Comparison of ENCODE assay signal across 8 cellular contexts in the genomic region with DNA sequence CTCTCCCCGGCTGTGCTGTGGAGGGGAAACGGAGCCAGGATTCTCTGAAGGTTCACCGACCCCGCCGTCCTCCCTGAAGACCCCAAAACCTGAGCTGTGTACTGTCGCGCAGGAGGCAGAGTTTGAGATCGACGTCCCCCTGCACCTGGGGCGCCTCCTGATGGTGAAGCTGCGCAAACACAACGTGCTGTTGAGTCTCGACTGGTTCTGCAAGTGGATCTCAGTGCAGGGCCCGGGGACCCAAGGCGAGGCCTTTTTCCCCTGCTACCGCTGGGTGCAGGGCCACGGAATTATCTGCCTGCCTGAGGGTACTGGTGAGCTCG.
DNase-seq lines count a peak whose midpoint lies in the region; ATAC-seq and TF ChIP-seq lines count a peak whose summit lies in the region.

No MANE protein-coding gene starts in this region.

- DNase-seq in AG20443 (ENCODE audit: low spot score) = peak; percentile 46
- DNase-seq in H7 = peak; percentile 91
- DNase-seq in astrocyte of the spinal cord (ENCODE audit: low read depth, low spot score) = no peak
- DNase-seq in left lobe of liver (ENCODE audit: low spot score) = no peak
- DNase-seq in OCI-M1 (lab: John Stamatoyannopoulos, UW) = no peak
- no peak for DNase-seq in SW480 (ENCODE audit: low spot score)
- no peak for DNase-seq in NCI-H2107 (lab: John Stamatoyannopoulos, UW)

- H3K27me3 ChIP-seq in H7 (ENCODE audit: control insufficient read depth, insufficient read depth, low read length) = peaks cover 21% of the 10 kb centered on the region

- in situ Hi-C loops in astrocyte of the spinal cord (cut with HindIII; ENCODE audit: low sequenced_read_pairs) = no loop called here

- TF ChIP-seq CTCF in astrocyte of the spinal cord (IDR thresholded peaks at IDR 0.05; ENCODE audit: low read depth, low read length) = peak; percentile 52

- ATAC-seq in left lobe of liver = peak; percentile 65
- no peak for ATAC-seq in HG02763 (IDR thresholded peaks at IDR 0.05; ENCODE audit: unreplicated experiment)

- H3K4me3 ChIP-seq in H7 (ENCODE audit: insufficient read depth, low read depth, low read length) (peak overlapping the region; percentile 42), astrocyte of the spinal cord (ENCODE audit: low read depth, low read length) (no peak overlapping the region)

- H3K36me3 ChIP-seq in H7 (replicated peaks; ENCODE audit: control insufficient read depth, insufficient read depth, low read length) = peaks cover 8% of the 10 kb centered on the region

Comparison
In these comparisons a context has a peak if more than half of its experiments do, and no peak if none do; other contexts are left out.
1. DNase-seq: peak in AG20443 (single experiment) and H7 (single experiment); none in astrocyte of the spinal cord (single experiment), left lobe of liver (single experiment), OCI-M1 (single experiment), SW480 (single experiment) and NCI-H2107 (single experiment).